24 cellular contexts compared by ENCODE assay signal in the genomic region with DNA sequence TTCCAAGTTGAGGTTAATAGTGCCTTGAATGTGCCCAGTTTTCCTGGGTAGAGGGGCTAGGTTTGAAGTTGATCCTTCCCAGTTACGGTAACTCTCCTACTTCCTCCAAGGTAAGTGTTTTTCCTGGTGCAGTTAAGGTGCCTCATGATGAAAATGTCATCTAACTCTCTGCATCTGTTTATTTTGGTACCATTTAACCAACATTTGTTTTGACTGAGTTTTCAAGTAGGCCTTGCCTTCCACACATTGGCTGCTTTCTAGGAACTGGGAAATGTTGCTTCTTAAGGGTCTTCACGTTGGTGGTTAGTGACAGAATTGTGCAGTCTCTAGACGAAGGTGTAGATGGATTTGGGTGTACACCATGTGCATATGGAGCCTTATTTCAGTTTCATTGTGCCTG. TPM values are rescaled to one million over a fixed set of nuclear protein-coding genes. Genes with fewer than 3 reads are reported as not detected.
DNase-seq lines count a peak whose midpoint lies in the region; ATAC-seq and TF ChIP-seq lines count a peak whose summit lies in the region.
"Had no signal": no experiment of that assay in that cellular context is flagged by ENCODE, and none has a peak within 500 bp of the region (broad histone marks: within the 10 kb centered on the region; RNA-seq: fewer than 3 reads in every experiment).

No MANE protein-coding gene starts in this region.

- no peaks in the 10 kb centered on the region for H3K9me3 Mint-ChIP-seq in natural killer cell
- H3K9me3 Mint-ChIP-seq in natural killer cell treated with Interleukin-12 subunit alpha and Interleukin-12 subunit beta and Interleukin-15 and Interleukin-18, amount 100 ng/mL, for 72 hours, result no peaks in the 10 kb centered on the region
- H3K9me3 Mint-ChIP-seq: activated T-helper 2 cell treated with anti-CD3 and anti-CD28 coated beads, Interferon-gamma antibody, Interleukin-2, Interleukin-4, amounts not matched to agents 10 μg/mL and 5 μg/mL and 100 μg/mL, durations not matched to agents 14 hours and 24 hours and 36 hours had no signal

- TF ChIP-seq EP300 in transverse colon (IDR thresholded peaks at IDR 0.05; ENCODE audit: low read depth), result no peak

- H3K4me2 ChIP-seq in OCI-LY1 (ENCODE audit: low read length), result peak overlapping the region; percentile 3; the same call in 1 of the 2 replicates
- H3K4me2 ChIP-seq: KMS-11 had no signal

- H3K9ac ChIP-seq in OCI-LY1 (ENCODE audit: low read length) (no peak overlapping the region), iPS-20b (ENCODE audit: low read depth, low read length) (peak overlapping the region; percentile 26; the same call in 1 of the 2 replicates)
- H3K9ac ChIP-seq: BLaER1 treated with 17β-estradiol and CSF1 and Interleukin-3, amounts not matched to agents 10 nM and 100 nM; KMS-11; parathyroid adenoma had no signal

- no peak for DNase-seq in natural killer cell
- no peak for DNase-seq in natural killer cell treated with Interleukin-12 subunit alpha and Interleukin-12 subunit beta and Interleukin-15 and Interleukin-18, amount 100 ng/mL, for 72 hours (ENCODE audit: low spot score)
- no peak for DNase-seq in transverse colon
- no peak for DNase-seq in dermis blood vessel endothelial cell
- DNase-seq: activated CD4-positive, alpha-beta T cell treated with anti-CD3 and anti-CD28 coated beads for 48 hours; effector CD8-positive, alpha-beta T cell; EL; foreskin fibroblast; heart left ventricle; MV-4-11; NCI-H1694; NCI-H69; right cardiac atrium; stimulated activated CD4-positive, alpha-beta T cell treated with anti-CD3 and anti-CD28 coated beads, Interleukin-4, amount 100 ng/mL, for 1 hour; stimulated activated naive CD8-positive, alpha-beta T cell treated with anti-CD3 and anti-CD28 coated beads, Interleukin-15, Interleukin-2, amounts not matched to agents 100 U/mL and 50 U/mL, for 24 hours had no signal

- H2AFZ ChIP-seq in OCI-LY1 (ENCODE audit: low read length), result no peak overlapping the region
- H2AFZ ChIP-seq: parathyroid adenoma had no signal

- ATAC-seq in natural killer cell (no peak), HG03045 (IDR thresholded peaks at IDR 0.05; ENCODE audit: unreplicated experiment) (no peak), GM18519 (IDR thresholded peaks at IDR 0.05; ENCODE audit: low FRiP score, unreplicated experiment) (no peak)
- ATAC-seq in natural killer cell treated with Interleukin-12 subunit alpha and Interleukin-12 subunit beta and Interleukin-15 and Interleukin-18, amount 100 ng/mL, for 72 hours, result no peak
- ATAC-seq: heart left ventricle; right cardiac atrium; stimulated activated naive CD8-positive, alpha-beta T cell treated with anti-CD3 and anti-CD28 coated beads, Interleukin-15, Interleukin-2, amounts not matched to agents 100 U/mL and 50 U/mL, for 24 hours had no signal

- no peak overlapping the region for H3K4me3 Mint-ChIP-seq in natural killer cell
- no peak overlapping the region for H3K4me3 Mint-ChIP-seq in natural killer cell treated with Interleukin-12 subunit alpha and Interleukin-12 subunit beta and Interleukin-15 and Interleukin-18, amount 100 ng/mL, for 72 hours

- intact Hi-C loops in natural killer cell (cut with micrococcal nuclease) (no loop called here), transverse colon (cut with DNase I; ENCODE audit: low total_unique reads) (no loop called here)

- no peaks in the 10 kb centered on the region for H3K27me3 ChIP-seq in OCI-LY1 (ENCODE audit: insufficient read depth, low read length)
- no peaks in the 10 kb centered on the region for H3K27me3 ChIP-seq in iPS-20b (ENCODE audit: insufficient read depth, low read length)
- H3K27me3 ChIP-seq in transverse colon, result no peaks in the 10 kb centered on the region
- H3K27me3 ChIP-seq: BLaER1 treated with 17β-estradiol and CSF1 and Interleukin-3, amounts not matched to agents 10 nM and 100 nM; heart left ventricle had no signal

- no peak for TF ChIP-seq POLR2A in transverse colon (IDR thresholded peaks at IDR 0.05)

- 51 to 67% methylated on average over 2 to 3 of the region's 3 CpGs for WGBS in transverse colon (ENCODE audit: low coverage in 1 of 2), 2 donors

- H3K9me2 ChIP-seq in OCI-LY1 (ENCODE audit: low read depth, low read length), result no peaks in the 10 kb centered on the region

- H3F3A ChIP-seq in OCI-LY1 (ENCODE audit: insufficient read depth, low read length), result no peaks in the 10 kb centered on the region

- in situ Hi-C loops in transverse colon (cut with MboI; ENCODE audit: low pct_ligation_motif_present in 1 of 4, low pct_unique_long_range_greater_than_20kb in 1 of 4, low sequenced_read_pairs in 3 of 4), result no loop called here

- peaks cover 50% of the 10 kb centered on the region for H3K79me2 ChIP-seq in OCI-LY1 (ENCODE audit: insufficient read depth, low read length)

- no peaks in the 10 kb centered on the region for H3K27me3 Mint-ChIP-seq in natural killer cell (ENCODE audit: low read depth in 2 of 2)
- no peaks in the 10 kb centered on the region for H3K27me3 Mint-ChIP-seq in natural killer cell treated with Interleukin-12 subunit alpha and Interleukin-12 subunit beta and Interleukin-15 and Interleukin-18, amount 100 ng/mL, for 72 hours

- peaks cover 62 to 69% of the 10 kb centered on the region in 2 donors for H3K4me1 Mint-ChIP-seq in natural killer cell
- H3K4me1 Mint-ChIP-seq in natural killer cell treated with Interleukin-12 subunit alpha and Interleukin-12 subunit beta and Interleukin-15 and Interleukin-18, amount 100 ng/mL, for 72 hours (ENCODE audit: low read depth in 2 of 2), result peaks cover 35 to 42% of the 10 kb centered on the region in 2 donors

- H4K20me1 ChIP-seq in OCI-LY1 (ENCODE audit: insufficient read depth, low read length), result no peaks in the 10 kb centered on the region

- H3K9me3 ChIP-seq in OCI-LY1 (ENCODE audit: low read length) (no peaks in the 10 kb centered on the region), iPS-20b (ENCODE audit: insufficient read depth, low read depth, low read length) (no peaks in the 10 kb centered on the region), transverse colon (no peaks in the 10 kb centered on the region)
- H3K9me3 ChIP-seq: BLaER1 treated with 17β-estradiol and CSF1 and Interleukin-3, amounts not matched to agents 10 nM and 100 nM; heart left ventricle had no signal

- H3K36me3 Mint-ChIP-seq in natural killer cell, result no peaks in the 10 kb centered on the region
- H3K36me3 Mint-ChIP-seq in natural killer cell treated with Interleukin-12 subunit alpha and Interleukin-12 subunit beta and Interleukin-15 and Interleukin-18, amount 100 ng/mL, for 72 hours, result peaks cover 5% of the 10 kb centered on the region

- H3K36me3 ChIP-seq in OCI-LY1 (ENCODE audit: insufficient read depth, low read length), result peaks cover 22% of the 10 kb centered on the region; the same call in 1 of the 2 replicates
- H3K36me3 ChIP-seq in iPS-20b (ENCODE audit: insufficient read depth, low read depth, low read length), result no peaks in the 10 kb centered on the region
- H3K36me3 ChIP-seq in transverse colon, result peaks cover 0 to 9% (median 0%) of the 10 kb centered on the region in 4 donors

- H3K27ac Mint-ChIP-seq in natural killer cell, result peak overlapping the region; percentile 27 to 70
- no peak overlapping the region for H3K27ac Mint-ChIP-seq in natural killer cell treated with Interleukin-12 subunit alpha and Interleukin-12 subunit beta and Interleukin-15 and Interleukin-18, amount 100 ng/mL, for 72 hours
- H3K27ac Mint-ChIP-seq: activated T-helper 2 cell treated with anti-CD3 and anti-CD28 coated beads, Interferon-gamma antibody, Interleukin-2, Interleukin-4, amounts not matched to agents 10 μg/mL and 5 μg/mL and 100 μg/mL, durations not matched to agents 14 hours and 24 hours and 36 hours had no signal

- H3K4me1 ChIP-seq in OCI-LY1 (ENCODE audit: insufficient read depth, low read length, severe bottlenecking), result peaks cover 49% of the 10 kb centered on the region
- peaks cover 56% of the 10 kb centered on the region for H3K4me1 ChIP-seq in iPS-20b (ENCODE audit: insufficient read depth, low read length)
- H3K4me1 ChIP-seq in transverse colon, result peaks cover 8 to 76% (median 36%) of the 10 kb centered on the region in 4 donors
- H3K4me1 ChIP-seq: parathyroid adenoma had no signal

- H3K4me3 ChIP-seq in OCI-LY1 (ENCODE audit: low read depth, low read length, poor library complexity, severe bottlenecking) (no peak overlapping the region), iPS-20b (ENCODE audit: low read length) (peak overlapping the region; percentile 34; the same call in 1 of the 2 replicates), transverse colon (no peak overlapping the region)
- H3K4me3 ChIP-seq: BLaER1 treated with 17β-estradiol and CSF1 and Interleukin-3, amounts not matched to agents 10 nM and 100 nM; heart left ventricle; SK-N-MC had no signal

- H3K27ac ChIP-seq in OCI-LY1 (ENCODE audit: low read depth, low read length, poor library complexity, severe bottlenecking), result peak overlapping the region; percentile 13
- no peak overlapping the region for H3K27ac ChIP-seq in iPS-20b (ENCODE audit: low read length)
- peak overlapping the region in 3 of 4 donors; percentile 11 to 13 (median 11) for H3K27ac ChIP-seq in transverse colon
- H3K27ac ChIP-seq: BLaER1 treated with 17β-estradiol and CSF1 and Interleukin-3, amounts not matched to agents 10 nM and 100 nM; heart left ventricle; KMS-11; parathyroid adenoma; SK-N-MC had no signal

- no peak for TF ChIP-seq CTCF in natural killer cell (IDR thresholded peaks at IDR 0.05)
- TF ChIP-seq CTCF in OCI-LY1 (IDR thresholded peaks at IDR 0.05; ENCODE audit: low read length), result no peak
- no peak for TF ChIP-seq CTCF in transverse colon (IDR thresholded peaks at IDR 0.05)

RNA-seq across cellular contexts. Expression of a gene that starts 31.3 kb away (rescaled TPM):
- total RNA-seq in natural killer cell, result 100 to 1,000 TPM; 163 to 187 (median 169) TPM
- 10 to 100 TPM; 70.0 to 75.3 TPM for total RNA-seq in natural killer cell treated with Interleukin-12 subunit alpha and Interleukin-12 subunit beta and Interleukin-15 and Interleukin-18, amount 100 ng/mL, for 72 hours
- total RNA-seq in transverse colon, result 10 to 100 TPM; 56.1 to 93.0 (median 73.7) TPM
- 39.7 and 47.6 TPM in 2 replicates for total RNA-seq in dermis blood vessel endothelial cell

Comparison
In these comparisons a context has a peak if more than half of its experiments do, and no peak if none do; other contexts are left out.
1. H3K27ac Mint-ChIP-seq: peak in natural killer cell (2 of 2); none in natural killer cell treated with Interleukin-12 subunit alpha and Interleukin-12 subunit beta and Interleukin-15 and Interleukin-18, amount 100 ng/mL, for 72 hours (0 of 2).